9 cellular contexts compared by ENCODE assay signal in genomic region chr3:43327184-43327950, GRCh38. TPM values are rescaled to one million over a fixed set of nuclear protein-coding genes. Genes with fewer than 3 reads are reported as not detected.
DNase-seq lines count a peak whose midpoint lies in the region; ATAC-seq and TF ChIP-seq lines count a peak whose summit lies in the region.
"Had no signal": no experiment of that assay in that cellular context is flagged by ENCODE, and none has a peak within 500 bp of the region (broad histone marks: within the 10 kb centered on the region; RNA-seq: fewer than 3 reads in every experiment).

No MANE protein-coding gene starts in this region.

- no peak overlapping the region for H3K4me3 ChIP-seq in tibial artery

- H3K27ac Mint-ChIP-seq in activated CD4-positive, alpha-beta memory T cell treated with anti-CD3 and anti-CD28 coated beads for 36 hours, result peak overlapping the region; percentile 52
- no peak overlapping the region for H3K27ac Mint-ChIP-seq in activated CD4-positive, alpha-beta memory T cell treated with anti-CD3 and anti-CD28 coated beads, Interleukin-2, amount 10 ng/mL, durations not matched to agents 7 days and 5 days
- H3K27ac Mint-ChIP-seq in activated naive CD8-positive, alpha-beta T cell treated with anti-CD3 and anti-CD28 coated beads, Interleukin-2, amount 10 ng/mL, durations not matched to agents 7 days and 5 days, result peak overlapping the region; percentile 68

- H3K4me3 Mint-ChIP-seq in activated CD4-positive, alpha-beta memory T cell treated with anti-CD3 and anti-CD28 coated beads for 36 hours, result no peak overlapping the region
- H3K4me3 Mint-ChIP-seq in activated CD4-positive, alpha-beta memory T cell treated with anti-CD3 and anti-CD28 coated beads, Interleukin-2, amount 10 ng/mL, durations not matched to agents 7 days and 5 days, result no peak overlapping the region
- peak overlapping the region; percentile 40 for H3K4me3 Mint-ChIP-seq in activated naive CD8-positive, alpha-beta T cell treated with anti-CD3 and anti-CD28 coated beads, Interleukin-2, amount 10 ng/mL, durations not matched to agents 7 days and 5 days

- intact Hi-C loops in activated CD4-positive, alpha-beta memory T cell treated with anti-CD3 and anti-CD28 coated beads for 36 hours (cut with micrococcal nuclease), result no loop called here
- intact Hi-C loops in tibial artery (cut with DNase I; ENCODE audit: low total_unique reads), result no loop called here

- H3K27me3 Mint-ChIP-seq in activated CD4-positive, alpha-beta memory T cell treated with anti-CD3 and anti-CD28 coated beads for 36 hours, result no peaks in the 10 kb centered on the region
- no peaks in the 10 kb centered on the region for H3K27me3 Mint-ChIP-seq in activated CD4-positive, alpha-beta memory T cell treated with anti-CD3 and anti-CD28 coated beads, Interleukin-2, amount 10 ng/mL, durations not matched to agents 7 days and 5 days
- no peaks in the 10 kb centered on the region for H3K27me3 Mint-ChIP-seq in activated naive CD8-positive, alpha-beta T cell treated with anti-CD3 and anti-CD28 coated beads, Interleukin-2, amount 10 ng/mL, durations not matched to agents 7 days and 5 days

- H3K36me3 Mint-ChIP-seq in activated CD4-positive, alpha-beta memory T cell treated with anti-CD3 and anti-CD28 coated beads for 36 hours, result peaks cover 7% of the 10 kb centered on the region
- H3K36me3 Mint-ChIP-seq in activated CD4-positive, alpha-beta memory T cell treated with anti-CD3 and anti-CD28 coated beads, Interleukin-2, amount 10 ng/mL, durations not matched to agents 7 days and 5 days (ENCODE audit: low read depth), result peaks cover 57% of the 10 kb centered on the region
- H3K36me3 Mint-ChIP-seq in activated naive CD8-positive, alpha-beta T cell treated with anti-CD3 and anti-CD28 coated beads, Interleukin-2, amount 10 ng/mL, durations not matched to agents 7 days and 5 days, result peaks cover 30% of the 10 kb centered on the region

- no peak for DNase-seq in activated CD4-positive, alpha-beta memory T cell treated with anti-CD3 and anti-CD28 coated beads for 36 hours
- no peak for DNase-seq in activated CD4-positive, alpha-beta memory T cell treated with anti-CD3 and anti-CD28 coated beads, Interleukin-2, amount 10 ng/mL, durations not matched to agents 7 days and 5 days
- no peak for DNase-seq in activated naive CD8-positive, alpha-beta T cell treated with anti-CD3 and anti-CD28 coated beads, Interleukin-2, amount 10 ng/mL, durations not matched to agents 7 days and 5 days
- DNase-seq in left lobe of liver (ENCODE audit: low spot score) (no peak), tibial artery (peak in 1 of 2 donors; percentile 55), GM20000 (ENCODE audit: low spot score) (no peak), COR-L47 (lab: John Stamatoyannopoulos, UW) (no peak)
- DNase-seq: PC-3 had no signal

- no peaks in the 10 kb centered on the region for H3K27me3 ChIP-seq in tibial artery

- ATAC-seq in activated naive CD8-positive, alpha-beta T cell treated with anti-CD3 and anti-CD28 coated beads, Interleukin-2, amount 10 ng/mL, durations not matched to agents 7 days and 5 days (ENCODE audit: low read depth), result peak; percentile 77
- ATAC-seq in left lobe of liver (peak; percentile 57), HG03442 (IDR thresholded peaks at IDR 0.05; ENCODE audit: unreplicated experiment) (no peak)
- ATAC-seq: PC-3 had no signal

- H3K9me3 ChIP-seq in tibial artery, result no peaks in the 10 kb centered on the region

- H3K36me3 ChIP-seq in tibial artery, result peaks cover 0 to 6% (median 2%) of the 10 kb centered on the region in 3 donors

- POLR2A ChIA-PET in activated CD4-positive, alpha-beta memory T cell treated with anti-CD3 and anti-CD28 coated beads for 36 hours (lab: Charles Lee), result no interaction called here
- POLR2A ChIA-PET in activated CD4-positive, alpha-beta memory T cell treated with anti-CD3 and anti-CD28 coated beads, Interleukin-2, amount 10 ng/mL, durations not matched to agents 7 days and 5 days (lab: Charles Lee), result no interaction called here
- POLR2A ChIA-PET in activated naive CD8-positive, alpha-beta T cell treated with anti-CD3 and anti-CD28 coated beads, Interleukin-2, amount 10 ng/mL, durations not matched to agents 7 days and 5 days (lab: Charles Lee), result interaction anchor here (0.7 to 1.4 kb wide), 2 partner anchors 19 to 20 kb away, joined by 3 to 4 read pairs; no protein-coding TSS in a partner anchor

- CTCF ChIA-PET in activated CD4-positive, alpha-beta memory T cell treated with anti-CD3 and anti-CD28 coated beads for 36 hours (lab: Charles Lee), result no interaction called here
- CTCF ChIA-PET in activated CD4-positive, alpha-beta memory T cell treated with anti-CD3 and anti-CD28 coated beads, Interleukin-2, amount 10 ng/mL, durations not matched to agents 7 days and 5 days (lab: Charles Lee), result interaction anchor here (1.0 kb wide), 1 partner anchor 55 kb away, joined by 3 read pairs; no protein-coding TSS in a partner anchor

- TF ChIP-seq CTCF in tibial artery (IDR thresholded peaks at IDR 0.05) (no peak), GM20000 (IDR thresholded peaks at IDR 0.05; ENCODE audit: extremely low read depth, missing control alignments) (no peak)

- no peaks in the 10 kb centered on the region for H3K9me3 Mint-ChIP-seq in activated CD4-positive, alpha-beta memory T cell treated with anti-CD3 and anti-CD28 coated beads for 36 hours
- H3K9me3 Mint-ChIP-seq in activated CD4-positive, alpha-beta memory T cell treated with anti-CD3 and anti-CD28 coated beads, Interleukin-2, amount 10 ng/mL, durations not matched to agents 7 days and 5 days, result peaks cover 2% of the 10 kb centered on the region
- H3K9me3 Mint-ChIP-seq in activated naive CD8-positive, alpha-beta T cell treated with anti-CD3 and anti-CD28 coated beads, Interleukin-2, amount 10 ng/mL, durations not matched to agents 7 days and 5 days, result peaks cover 5% of the 10 kb centered on the region

- peak overlapping the region; percentile 41 to 54 for H3K27ac ChIP-seq in tibial artery

- H3K4me1 Mint-ChIP-seq in activated CD4-positive, alpha-beta memory T cell treated with anti-CD3 and anti-CD28 coated beads for 36 hours (ENCODE audit: low read depth), result peaks cover 60% of the 10 kb centered on the region
- peaks cover 29% of the 10 kb centered on the region for H3K4me1 Mint-ChIP-seq in activated CD4-positive, alpha-beta memory T cell treated with anti-CD3 and anti-CD28 coated beads, Interleukin-2, amount 10 ng/mL, durations not matched to agents 7 days and 5 days
- H3K4me1 Mint-ChIP-seq in activated naive CD8-positive, alpha-beta T cell treated with anti-CD3 and anti-CD28 coated beads, Interleukin-2, amount 10 ng/mL, durations not matched to agents 7 days and 5 days, result peaks cover 42% of the 10 kb centered on the region

- peaks cover 0 to 38% (median 27%) of the 10 kb centered on the region in 4 donors for H3K4me1 ChIP-seq in tibial artery

RNA-seq across cellular contexts. Expression of gene SNRK, which starts 41.0 kb away (rescaled TPM):
- total RNA-seq in activated CD4-positive, alpha-beta memory T cell treated with anti-CD3 and anti-CD28 coated beads for 36 hours, result 10 to 100 TPM; 23.9 to 24.4 TPM
- 10 to 100 TPM; 71.0 to 73.1 TPM for total RNA-seq in activated CD4-positive, alpha-beta memory T cell treated with anti-CD3 and anti-CD28 coated beads, Interleukin-2, amount 10 ng/mL, durations not matched to agents 7 days and 5 days
- 10 to 100 TPM; 70.7 to 73.6 TPM for total RNA-seq in activated naive CD8-positive, alpha-beta T cell treated with anti-CD3 and anti-CD28 coated beads, Interleukin-2, amount 10 ng/mL, durations not matched to agents 7 days and 5 days
- 12.4 TPM for total RNA-seq in left lobe of liver
